1 cellular context compared by ENCODE assay signal in genomic region chr12:16168078-16168477, GRCh38.
TF ChIP-seq lines count a peak whose summit lies in the region.

No MANE protein-coding gene starts in this region.

TF ChIP-seq in GM23338, 12 proteins besides CTCF, POLR2A, EP300 and RAD21 (continued from another document):
- no peak for TF ChIP-seq ZNF462 (CRISPR knock-in tag; IDR thresholded peaks at IDR 0.05)
- no peak for TF ChIP-seq ZNF331 (CRISPR knock-in tag; IDR thresholded peaks at IDR 0.05; ENCODE audit: low read depth)
- TF ChIP-seq EZH2 (IDR thresholded peaks at IDR 0.05; ENCODE audit: low read depth, unreplicated experiment), result no peak
